In the genomic region with DNA sequence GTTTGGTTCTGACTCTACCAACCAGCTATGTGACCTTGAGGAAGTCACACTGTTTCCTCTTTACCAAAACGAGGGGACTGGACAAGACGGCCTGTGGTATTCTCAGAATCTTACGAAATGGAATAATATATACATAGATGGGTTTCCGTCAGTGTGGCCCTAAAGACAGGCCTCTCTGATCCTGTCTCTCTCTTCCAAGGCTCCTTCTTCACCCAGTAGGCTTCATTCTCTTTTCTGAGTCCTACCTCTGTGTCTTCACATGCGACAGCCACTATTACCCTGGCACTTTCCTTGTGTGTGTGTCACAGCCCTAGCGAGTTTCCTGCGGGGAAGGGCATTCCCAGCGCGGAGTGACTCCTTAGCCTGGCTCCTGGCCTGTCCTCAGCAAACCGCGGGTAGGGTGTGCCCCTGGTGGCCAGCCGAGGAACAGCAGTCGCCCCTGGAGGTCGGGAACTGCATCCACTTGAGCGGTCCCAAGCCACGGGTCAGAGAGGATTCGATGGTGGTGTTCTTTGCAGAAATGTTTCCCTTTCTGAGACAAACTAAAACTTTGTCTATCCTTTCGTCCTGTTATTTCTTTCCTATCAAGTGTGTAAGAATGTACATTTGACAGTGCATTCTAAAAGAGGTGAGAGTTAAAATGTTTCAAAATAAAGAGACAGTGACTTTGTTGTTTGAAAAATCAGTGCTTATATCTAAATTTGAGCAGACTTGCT, we compare ENCODE assay signal across 8 cellular contexts.
A peak's percentile ranks its signal among the peaks of the same experiment; 100 is the strongest.
DNase-seq lines count a peak whose midpoint lies in the region; ATAC-seq and TF ChIP-seq lines count a peak whose summit lies in the region.

No MANE protein-coding gene starts in this region.

- H3K9me3 Mint-ChIP-seq in activated CD4-positive, alpha-beta T cell treated with anti-CD3 and anti-CD28 coated beads, Interleukin-2, amount 10 ng/mL, durations not matched to agents 7 days and 5 days, result no peaks in the 10 kb centered on the region

- TF ChIP-seq POLR2A in NB4 (IDR thresholded peaks at IDR 0.05; ENCODE audit: extremely low read depth, insufficient read length), result no peak

- H3K4me3 ChIP-seq in NB4 (ENCODE audit: low read depth, low read length), result no peak overlapping the region

- H3K4me1 Mint-ChIP-seq in activated CD4-positive, alpha-beta T cell treated with anti-CD3 and anti-CD28 coated beads, Interleukin-2, amount 10 ng/mL, durations not matched to agents 7 days and 5 days, result peaks cover 1% of the 10 kb centered on the region

- no peak overlapping the region for H3K27ac Mint-ChIP-seq in activated CD4-positive, alpha-beta T cell treated with anti-CD3 and anti-CD28 coated beads, Interleukin-2, amount 10 ng/mL, durations not matched to agents 7 days and 5 days

- CTCF ChIA-PET in activated CD4-positive, alpha-beta T cell treated with anti-CD3 and anti-CD28 coated beads, Interleukin-2, amount 10 ng/mL, durations not matched to agents 7 days and 5 days (lab: Charles Lee), result interaction anchor here (0.8 to 1.1 kb wide), 3 partner anchors 16 to 31 kb away, joined by 3 to 4 read pairs (median 3); no protein-coding TSS in a partner anchor

- POLR2A ChIA-PET in activated CD4-positive, alpha-beta T cell treated with anti-CD3 and anti-CD28 coated beads, Interleukin-2, amount 10 ng/mL, durations not matched to agents 7 days and 5 days (lab: Charles Lee), result no interaction called here

- DNase-seq in CD1c-positive myeloid dendritic cell (ENCODE audit: extremely low spot score) (peak; percentile 91), NB4 (ENCODE audit: low read depth) (peak; percentile 77), lung microvascular endothelial cell (ENCODE audit: low read depth in 2 of 2) (peak; percentile 83 to 84)
- DNase-seq in activated CD4-positive, alpha-beta T cell treated with anti-CD3 and anti-CD28 coated beads, Interleukin-2, amount 10 ng/mL, durations not matched to agents 7 days and 5 days, result peak; percentile 56
- DNase-seq in effector CD4-positive, alpha-beta T cell, result peak; percentile 16
- peak; percentile 2 to 20 (median 4) for DNase-seq in stimulated activated CD4-positive, alpha-beta T cell treated with anti-CD3 and anti-CD28 coated beads, TNF-alpha, amount 100 ng/mL, for 4 hours (ENCODE audit: low read depth in 3 of 3)

- ATAC-seq in GM19452 (IDR thresholded peaks at IDR 0.05; ENCODE audit: unreplicated experiment) (peak; percentile 67), GM18520 (IDR thresholded peaks at IDR 0.05; ENCODE audit: unreplicated experiment) (no peak)

- H3K27me3 Mint-ChIP-seq in activated CD4-positive, alpha-beta T cell treated with anti-CD3 and anti-CD28 coated beads, Interleukin-2, amount 10 ng/mL, durations not matched to agents 7 days and 5 days, result peaks cover 12% of the 10 kb centered on the region

- H3K36me3 Mint-ChIP-seq in activated CD4-positive, alpha-beta T cell treated with anti-CD3 and anti-CD28 coated beads, Interleukin-2, amount 10 ng/mL, durations not matched to agents 7 days and 5 days (ENCODE audit: low read depth), result no peaks in the 10 kb centered on the region

- H3K4me3 Mint-ChIP-seq in activated CD4-positive, alpha-beta T cell treated with anti-CD3 and anti-CD28 coated beads, Interleukin-2, amount 10 ng/mL, durations not matched to agents 7 days and 5 days, result no peak overlapping the region

- TF ChIP-seq CTCF in NB4 (IDR thresholded peaks at IDR 0.05; ENCODE audit: low read depth, low read length), result peak; percentile 70

Comparison
In these comparisons a context has a peak if more than half of its experiments do, and no peak if none do; other contexts are left out.
1. DNase-seq: peak in every context shown above with its lines; median percentile 91 in CD1c-positive myeloid dendritic cell; 84 in lung microvascular endothelial cell; 77 in NB4; 56 in activated CD4-positive, alpha-beta T cell treated with anti-CD3 and anti-CD28 coated beads, Interleukin-2, amount 10 ng/mL, durations not matched to agents 7 days and 5 days; 16 in effector CD4-positive, alpha-beta T cell; 4 in stimulated activated CD4-positive, alpha-beta T cell treated with anti-CD3 and anti-CD28 coated beads, TNF-alpha, amount 100 ng/mL, for 4 hours.